ENCODE assay signal across 8 cellular contexts in the genomic region with DNA sequence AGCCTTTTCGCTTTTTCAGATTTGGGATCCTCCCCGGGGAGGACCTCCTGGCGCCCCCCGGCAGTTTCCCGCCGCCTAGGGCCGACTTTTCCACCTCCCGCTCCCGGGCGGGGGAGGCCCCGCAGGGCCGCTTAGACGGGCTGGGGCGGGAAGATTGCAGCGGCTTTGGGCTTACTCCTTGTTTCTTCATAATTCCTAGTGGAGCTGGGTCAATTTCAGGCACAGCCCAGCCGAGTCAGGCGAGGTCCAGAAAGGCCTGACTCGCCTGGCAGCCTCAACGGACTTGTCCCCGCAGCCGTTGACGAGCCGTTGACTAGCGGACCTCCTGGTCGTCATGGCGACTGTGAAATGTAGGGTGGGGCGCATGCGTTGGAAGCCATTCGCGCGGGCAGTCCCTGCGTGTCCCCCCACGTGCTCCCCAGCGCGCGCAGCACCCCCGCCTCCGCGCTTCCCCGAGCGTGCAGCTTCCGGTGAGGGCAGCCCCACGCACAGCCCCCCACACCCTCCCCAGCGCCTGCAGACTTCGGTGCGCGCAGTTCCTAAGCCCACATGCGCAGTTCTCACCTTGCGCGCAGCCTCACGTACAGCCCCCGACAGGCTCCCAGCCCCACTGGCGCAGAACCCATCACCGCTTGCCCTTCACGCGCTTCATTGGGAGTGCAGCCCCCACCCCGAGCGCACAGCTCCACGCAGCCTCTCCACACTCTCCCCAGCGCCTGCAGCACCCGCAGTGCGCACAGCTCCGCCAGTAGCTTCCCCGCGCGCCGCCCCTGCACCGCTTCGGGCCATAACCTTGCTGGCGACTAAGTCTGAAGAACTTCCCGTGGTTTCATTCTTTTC. TPM values are rescaled to one million over a fixed set of nuclear protein-coding genes. Genes with fewer than 3 reads are reported as not detected.
DNase-seq lines count a peak whose midpoint lies in the region; ATAC-seq and TF ChIP-seq lines count a peak whose summit lies in the region.
"Not testable (repeated sequence)": the region's sequence is repeated elsewhere in the genome, so short reads cannot be mapped to it uniquely, and the experiment has no call there.

No MANE protein-coding gene starts in this region.

- not testable (repeated sequence) for H3K9me3 ChIP-seq in HAP-1

- H3K27me3 ChIP-seq in HAP-1 (ENCODE audit: low read depth): not testable (repeated sequence)

- peak; percentile 90 for DNase-seq in G401 (ENCODE audit: low spot score)
- peak in 1 of 2 experiments; percentile 72 for DNase-seq in HAP-1 (ENCODE audit: low spot score in 2 of 2)
- not testable (repeated sequence) for DNase-seq in LNCaP clone FGC (ENCODE audit: low read depth)
- peak; percentile 45 for DNase-seq in SIG-M5 treated with dmso at 0.1 percent for 504 hours (lab: John Stamatoyannopoulos, UW; ENCODE audit: unreplicated experiment)
- DNase-seq in activated effector memory CD4-positive, alpha-beta T cell treated with anti-CD3 and anti-CD28 coated beads, Interleukin-2, amount 50 U/mL, for 16 hours: peak; percentile 96
- DNase-seq in fibroblast of the aortic adventitia (ENCODE audit: low read depth): peak; percentile 56
- DNase-seq in nephron progenitor cell: peak; percentile 75
- peak; percentile 90 for DNase-seq in stimulated activated naive B cell treated with anti-CD40 and anti-IgM and Interleukin-4, amounts not matched to agents 10 μg/mL and 1 μg/mL and 100 μg/mL, for 72 hours

- in situ Hi-C loops in G401 (cut with HindIII; ENCODE audit: low sequenced_read_pairs); HAP-1 (cut with MboI; ENCODE audit: low sequenced_read_pairs): not testable (repeated sequence)

- H3K36me3 Mint-ChIP-seq in nephron progenitor cell (ENCODE audit: low read depth); stimulated activated naive B cell treated with anti-CD40 and anti-IgM and Interleukin-4, amounts not matched to agents 10 μg/mL and 1 μg/mL and 100 μg/mL, for 72 hours: not testable (repeated sequence)

- peaks cover 21% of the 10 kb centered on the region for H3K4me1 Mint-ChIP-seq in nephron progenitor cell
- peaks cover 12 to 26% of the 10 kb centered on the region in 2 donors for H3K4me1 Mint-ChIP-seq in stimulated activated naive B cell treated with anti-CD40 and anti-IgM and Interleukin-4, amounts not matched to agents 10 μg/mL and 1 μg/mL and 100 μg/mL, for 72 hours

- not testable (repeated sequence) for H3K27ac Mint-ChIP-seq in nephron progenitor cell
- H3K27ac Mint-ChIP-seq in stimulated activated naive B cell treated with anti-CD40 and anti-IgM and Interleukin-4, amounts not matched to agents 10 μg/mL and 1 μg/mL and 100 μg/mL, for 72 hours: peak overlapping the region; percentile 98

- H3K9me3 Mint-ChIP-seq in nephron progenitor cell; stimulated activated naive B cell treated with anti-CD40 and anti-IgM and Interleukin-4, amounts not matched to agents 10 μg/mL and 1 μg/mL and 100 μg/mL, for 72 hours: not testable (repeated sequence)

- not testable (repeated sequence) for H3K4me1 ChIP-seq in HAP-1

- H3K4me3 Mint-ChIP-seq in nephron progenitor cell: peak overlapping the region; percentile 85
- H3K4me3 Mint-ChIP-seq in stimulated activated naive B cell treated with anti-CD40 and anti-IgM and Interleukin-4, amounts not matched to agents 10 μg/mL and 1 μg/mL and 100 μg/mL, for 72 hours: peak overlapping the region; percentile 91 to 100

- not testable (repeated sequence) for TF ChIP-seq CTCF in LNCaP clone FGC (IDR thresholded peaks at IDR 0.05; ENCODE audit: control insufficient read depth, extremely low read depth, insufficient read depth); fibroblast of the aortic adventitia (IDR thresholded peaks at IDR 0.05; ENCODE audit: insufficient read depth, low read length); nephron progenitor cell (IDR thresholded peaks at IDR 0.05)

- H3K36me3 ChIP-seq in HAP-1 (replicated peaks): not testable (repeated sequence)

- peak; percentile 89 to 92 for ATAC-seq in stimulated activated naive B cell treated with anti-CD40 and anti-IgM and Interleukin-4, amounts not matched to agents 10 μg/mL and 1 μg/mL and 100 μg/mL, for 72 hours (replicated peaks)

- H3K27me3 Mint-ChIP-seq in nephron progenitor cell (ENCODE audit: low read depth, poor library complexity): peaks cover 39% of the 10 kb centered on the region
- not testable (repeated sequence) for H3K27me3 Mint-ChIP-seq in stimulated activated naive B cell treated with anti-CD40 and anti-IgM and Interleukin-4, amounts not matched to agents 10 μg/mL and 1 μg/mL and 100 μg/mL, for 72 hours

- H3K4me3 ChIP-seq in HAP-1: peak overlapping the region; percentile 27
- H3K4me3 ChIP-seq in LNCaP clone FGC (ENCODE audit: low read depth, low read length): peak overlapping the region; percentile 36
- H3K4me3 ChIP-seq in fibroblast of the aortic adventitia (ENCODE audit: low read depth, low read length): peak overlapping the region; percentile 66

RNA-seq across cellular contexts. Expression of a gene that starts 17.1 kb away (rescaled TPM):
- total RNA-seq in G401 (2014; rRNA removed; shearing (Covaris generic)): 123 and 157 TPM in 2 replicates
- total RNA-seq in fibroblast of the aortic adventitia (ENCODE audit: low replicate concordance): 59.2 and 67.4 TPM in 2 replicates
